Comparison of ENCODE assay signal across 7 cellular contexts in the genomic region with DNA sequence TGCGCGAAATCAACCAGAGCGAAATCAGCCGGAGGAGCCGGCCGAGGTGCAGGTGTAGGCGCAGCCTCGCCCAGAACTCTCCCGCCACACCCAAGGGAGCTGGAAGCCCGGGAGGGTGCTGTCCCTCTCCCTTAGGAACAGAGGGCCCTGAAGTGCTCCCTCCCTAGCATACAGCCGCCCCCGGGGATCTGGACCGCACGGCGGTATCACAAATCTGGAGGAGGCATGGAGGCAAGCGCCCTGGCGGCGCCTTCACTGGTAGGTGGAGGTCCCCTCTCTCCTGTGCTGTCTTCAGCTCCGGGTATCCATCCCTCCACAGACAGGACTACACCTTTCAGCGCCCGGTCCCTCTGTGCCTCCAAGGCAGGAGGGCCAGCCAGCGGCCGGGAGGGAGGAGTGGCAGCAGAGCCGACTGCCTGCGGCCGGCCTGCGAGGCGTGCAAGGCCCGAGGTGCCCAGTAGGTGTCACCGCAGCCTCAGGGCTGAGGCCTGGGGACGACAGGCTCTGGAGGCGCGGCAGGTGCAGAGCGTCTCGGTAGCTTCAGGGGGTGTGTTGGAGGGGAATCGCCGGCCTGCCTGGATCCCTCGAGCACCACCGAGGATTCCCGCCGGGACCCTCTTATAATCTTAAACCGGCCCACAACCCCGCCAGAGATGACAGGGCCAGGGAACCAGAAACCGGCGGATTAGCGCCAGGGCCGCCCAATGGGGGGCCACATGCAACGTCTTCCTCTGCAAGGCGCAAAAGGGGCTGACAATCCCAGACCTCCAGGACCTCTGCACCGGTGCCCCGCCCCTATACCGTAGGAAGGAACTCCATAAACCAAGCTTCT. TPM values are rescaled to one million over a fixed set of nuclear protein-coding genes. Genes with fewer than 3 reads are reported as not detected.
DNase-seq lines count a peak whose midpoint lies in the region; ATAC-seq and TF ChIP-seq lines count a peak whose summit lies in the region.

No MANE protein-coding gene starts in this region.

- H3K9me3 ChIP-seq in left lung: no peaks in the 10 kb centered on the region

- DNase-seq in NCI-H2171 (lab: John Stamatoyannopoulos, UW) (peak; percentile 52), cerebellum (ENCODE audit: low spot score) (peak; percentile 75), left lung (peak; percentile 71 to 94)
- DNase-seq in activated CD4-positive, alpha-beta T cell treated with anti-CD3 and anti-CD28 coated beads for 1 hour: peak; percentile 62
- peak; percentile 81 for DNase-seq in stimulated activated CD4-positive, alpha-beta T cell treated with anti-CD3 and anti-CD28 coated beads, Interleukin-4, amount 100 ng/mL, for 1 hour

- peak; percentile 94 to 96 for TF ChIP-seq CTCF in left lung (IDR thresholded peaks at IDR 0.05)

- no peaks in the 10 kb centered on the region for H3K36me3 ChIP-seq in left lung

- no peak overlapping the region for H3K27ac ChIP-seq in left lung

- intact Hi-C loops in left lung (cut with DNase I): loop anchor here in 1 of 2 donors (5.0 to 10.0 kb wide), 3 partner anchors 67 to 247 kb away; partner anchors contain the start of gene PTPRN

- H3K4me1 ChIP-seq in left lung: peaks cover 29 to 40% of the 10 kb centered on the region in 2 donors

- H3K27me3 ChIP-seq in left lung: peaks cover 68 to 87% of the 10 kb centered on the region in 2 donors

- peak; percentile 48 for ATAC-seq in GM18508 (IDR thresholded peaks at IDR 0.05; ENCODE audit: insufficient read depth, unreplicated experiment)
- ATAC-seq in HG02981 (IDR thresholded peaks at IDR 0.05; ENCODE audit: unreplicated experiment): peak; percentile 80
- ATAC-seq in left lung: peak; percentile 94

- peak overlapping the region in 1 of 2 donors; percentile 34 for H3K4me3 ChIP-seq in left lung

RNA-seq across cellular contexts. Expression of gene IHH, which starts 2.8 kb away (rescaled TPM):
- total RNA-seq in cerebellum (not detected), left lung (1 to 10 TPM; 1.0 to 1.7 TPM)

RNA-seq across cellular contexts. Expression of gene CFAP65, which starts 16.6 kb away (rescaled TPM):
- total RNA-seq in cerebellum (1.00 TPM), left lung (1 to 10 TPM in 1 of 2 donors, not detected in 1; 4.3 TPM)
